ENCODE assay signal across 18 cellular contexts in the genomic region with DNA sequence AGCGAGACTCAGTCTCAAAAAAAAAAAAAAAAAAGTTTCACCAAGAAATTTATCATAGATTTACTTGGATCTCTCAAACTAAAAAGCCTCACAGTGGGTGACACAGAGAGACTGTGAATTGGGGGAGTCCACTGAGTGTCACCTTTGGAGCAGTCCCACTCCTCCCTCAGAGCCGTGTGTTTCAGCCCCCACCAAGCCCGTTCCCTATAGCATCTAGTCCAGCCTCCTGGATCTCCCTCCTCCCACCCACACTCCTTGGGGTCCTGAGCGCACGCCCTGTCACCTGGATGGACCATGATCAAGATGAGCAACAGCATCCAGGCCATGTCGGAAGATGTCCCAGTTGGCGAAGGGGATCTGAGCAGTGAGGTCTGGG. TPM values are rescaled to one million over a fixed set of nuclear protein-coding genes. Genes with fewer than 3 reads are reported as not detected.
DNase-seq lines count a peak whose midpoint lies in the region; ATAC-seq, FAIRE-seq and TF ChIP-seq lines count a peak whose summit lies in the region.
"Had no signal": no experiment of that assay in that cellular context is flagged by ENCODE, and none has a peak within 500 bp of the region (broad histone marks: within the 10 kb centered on the region; RNA-seq: fewer than 3 reads in every experiment).

No MANE protein-coding gene starts in this region.

- TF ChIP-seq POLR2A in GM12892 (IDR thresholded peaks at IDR 0.05; ENCODE audit: low read depth, low read length) = no peak
- TF ChIP-seq POLR2A in erythroblast (IDR thresholded peaks at IDR 0.05; ENCODE audit: low read length) = no peak

- H3K4me1 ChIP-seq in mesenchymal stem cell (ENCODE audit: control insufficient read depth, insufficient read depth, low read depth, low read length) = no peaks in the 10 kb centered on the region
- no peaks in the 10 kb centered on the region for H3K4me1 ChIP-seq in small intestine (ENCODE audit: control insufficient read depth in 2 of 2, insufficient read depth in 1 of 2, low read depth in 1 of 2, low read length in 1 of 2)
- no peaks in the 10 kb centered on the region for H3K4me1 ChIP-seq in tibial artery
- H3K4me1 ChIP-seq: ascending aorta had no signal

- POLR2A ChIA-PET in activated CD8-positive, alpha-beta T cell treated with anti-CD3 and anti-CD28 coated beads for 36 hours (lab: Charles Lee) = interaction anchor here (0.8 to 34.3 kb wide), 6 partner anchors 22 to 68 kb away, joined by 3 to 1181 read pairs (median 4); a partner anchor contains a TSS

- no peak for TF ChIP-seq CTCF in CD14-positive monocyte (IDR thresholded peaks at IDR 0.05)
- no peak for TF ChIP-seq CTCF in activated CD8-positive, alpha-beta T cell treated with anti-CD3 and anti-CD28 coated beads for 36 hours (IDR thresholded peaks at IDR 0.05)
- TF ChIP-seq CTCF in tibial artery (IDR thresholded peaks at IDR 0.05) = no peak

- no peak overlapping the region for H3K14ac ChIP-seq in mesenchymal stem cell (ENCODE audit: low read length in 2 of 2)

- no peak overlapping the region for H3K18ac ChIP-seq in mesenchymal stem cell (ENCODE audit: low read depth in 1 of 2, low read length in 2 of 2)

- H3K36me3 ChIP-seq in mesenchymal stem cell (ENCODE audit: control insufficient read depth in 1 of 2, insufficient read depth in 2 of 2, low read depth in 1 of 2, low read length in 2 of 2) (no peaks in the 10 kb centered on the region), small intestine (ENCODE audit: control insufficient read depth in 2 of 2, insufficient read depth in 2 of 2, low read length in 2 of 2) (no peaks in the 10 kb centered on the region), tibial artery (no peaks in the 10 kb centered on the region)
- H3K36me3 ChIP-seq: ascending aorta, BE2C had no signal

- H3K4ac ChIP-seq in mesenchymal stem cell (ENCODE audit: low read depth in 1 of 2, low read length in 2 of 2) = no peak overlapping the region

- no peak overlapping the region for H4K91ac ChIP-seq in mesenchymal stem cell (ENCODE audit: low read length)

- H2BK5ac ChIP-seq in mesenchymal stem cell (ENCODE audit: low read depth, low read length, poor library complexity, severe bottlenecking) = no peak overlapping the region

- intact Hi-C loops in CD14-positive monocyte (cut with micrococcal nuclease) = no loop called here
- intact Hi-C loops in activated CD8-positive, alpha-beta T cell treated with anti-CD3 and anti-CD28 coated beads for 36 hours (cut with micrococcal nuclease) = no loop called here
- intact Hi-C loops in tibial artery (cut with DNase I; ENCODE audit: low total_unique reads) = no loop called here

- no peak overlapping the region for H3K23ac ChIP-seq in mesenchymal stem cell (ENCODE audit: low read length in 2 of 2)

- peak overlapping the region; percentile 56 for H2AFZ ChIP-seq in mesenchymal stem cell (ENCODE audit: low read depth, low read length)

- H3K36me3 Mint-ChIP-seq in CD14-positive monocyte = peaks cover 30 to 32% of the 10 kb centered on the region in 2 donors
- H3K36me3 Mint-ChIP-seq in activated CD8-positive, alpha-beta T cell treated with anti-CD3 and anti-CD28 coated beads for 36 hours (ENCODE audit: low read depth) = peaks cover 13% of the 10 kb centered on the region

- CTCF ChIA-PET in activated CD8-positive, alpha-beta T cell treated with anti-CD3 and anti-CD28 coated beads for 36 hours (lab: Charles Lee) = interaction anchor here (1.3 to 38.9 kb wide), 3 partner anchors 21 to 147 kb away, joined by 3 to 2542 read pairs (median 132); a partner anchor contains a TSS

- no peak overlapping the region for H2BK120ac ChIP-seq in mesenchymal stem cell (ENCODE audit: low read depth, low read length)

- H3K27me3 ChIP-seq in mesenchymal stem cell (ENCODE audit: control insufficient read depth in 1 of 2, insufficient read depth in 1 of 2, low read length in 2 of 2) (peaks cover 0 to 7% of the 10 kb centered on the region in 2 experiments), small intestine (ENCODE audit: control insufficient read depth in 2 of 2, insufficient read depth in 2 of 2, low read length in 2 of 2) (no peaks in the 10 kb centered on the region), tibial artery (peaks cover 0 to 12% of the 10 kb centered on the region in 2 donors)
- H3K27me3 ChIP-seq: ascending aorta, BE2C had no signal

- H3K4me3 Mint-ChIP-seq in CD14-positive monocyte = peak overlapping the region in 1 of 2 donors; percentile 31
- peak overlapping the region; percentile 76 for H3K4me3 Mint-ChIP-seq in activated CD8-positive, alpha-beta T cell treated with anti-CD3 and anti-CD28 coated beads for 36 hours

- no peak overlapping the region for H2BK12ac ChIP-seq in mesenchymal stem cell (ENCODE audit: low read length in 2 of 2)

- H2BK15ac ChIP-seq in mesenchymal stem cell (ENCODE audit: low read depth, poor library complexity, severe bottlenecking) = no peak overlapping the region

- peak overlapping the region in 5 of 7 donors; percentile 50 to 76 (median 63) for H3K27ac Mint-ChIP-seq in CD14-positive monocyte
- peak overlapping the region; percentile 88 for H3K27ac Mint-ChIP-seq in activated CD8-positive, alpha-beta T cell treated with anti-CD3 and anti-CD28 coated beads for 36 hours

- peak; percentile 19 for ATAC-seq in activated CD8-positive, alpha-beta T cell treated with anti-CD3 and anti-CD28 coated beads for 36 hours

- H3K9me3 Mint-ChIP-seq in CD14-positive monocyte = peaks cover 0 to 3% (median 0%) of the 10 kb centered on the region in 7 donors
- H3K9me3 Mint-ChIP-seq in activated CD8-positive, alpha-beta T cell treated with anti-CD3 and anti-CD28 coated beads for 36 hours = no peaks in the 10 kb centered on the region

- H3K9me3 ChIP-seq in mesenchymal stem cell (ENCODE audit: control insufficient read depth, low read length) = no peaks in the 10 kb centered on the region
- H3K9me3 ChIP-seq in small intestine (ENCODE audit: control insufficient read depth, low read depth) = no peaks in the 10 kb centered on the region
- H3K9me3 ChIP-seq in tibial artery = no peaks in the 10 kb centered on the region
- H3K9me3 ChIP-seq: ascending aorta, BE2C, SK-N-SH had no signal

- H3K27ac ChIP-seq in mesenchymal stem cell (ENCODE audit: low read length, poor library complexity, severe bottlenecking) (no peak overlapping the region), small intestine (ENCODE audit: low read depth in 1 of 2, low read length in 1 of 2) (no peak overlapping the region), tibial artery (no peak overlapping the region)
- H3K27ac ChIP-seq: ascending aorta, epithelial cell of prostate had no signal

- no peaks in the 10 kb centered on the region for H3K79me1 ChIP-seq in mesenchymal stem cell (replicated peaks; ENCODE audit: low read length, poor library complexity, severe bottlenecking)

- H3K27me3 Mint-ChIP-seq in CD14-positive monocyte (ENCODE audit: low read depth in 3 of 3) = peaks cover 0 to 5% (median 2%) of the 10 kb centered on the region in 3 donors
- no peaks in the 10 kb centered on the region for H3K27me3 Mint-ChIP-seq in activated CD8-positive, alpha-beta T cell treated with anti-CD3 and anti-CD28 coated beads for 36 hours

- no peak overlapping the region for H3K4me3 ChIP-seq in mesenchymal stem cell (ENCODE audit: insufficient read depth in 1 of 2, low read depth in 1 of 2, low read length in 2 of 2)
- H3K4me3 ChIP-seq in small intestine (ENCODE audit: low read depth in 1 of 2, low read length in 2 of 2) = no peak overlapping the region
- H3K4me3 ChIP-seq in tibial artery = no peak overlapping the region
- H3K4me3 ChIP-seq: ascending aorta had no signal

- peaks cover 53% of the 10 kb centered on the region for H3K4me1 Mint-ChIP-seq in CD14-positive monocyte
- H3K4me1 Mint-ChIP-seq in activated CD8-positive, alpha-beta T cell treated with anti-CD3 and anti-CD28 coated beads for 36 hours (ENCODE audit: low read depth) = peaks cover 59% of the 10 kb centered on the region

- WGBS in mesenchymal stem cell = 100% methylated on average over 5 of the region's 7 CpGs
- 85 to 95% (median 94%) methylated on average over 7 of the region's 7 CpGs for WGBS in small intestine, 3 donors

- H3K4me2 ChIP-seq in mesenchymal stem cell (ENCODE audit: low read length, poor library complexity, severe bottlenecking) = no peak overlapping the region
- H3K4me2 ChIP-seq: SK-N-SH had no signal

- no peak overlapping the region for H3K9ac ChIP-seq in mesenchymal stem cell (ENCODE audit: low read length)
- H3K9ac ChIP-seq: SK-N-SH had no signal

- H4K8ac ChIP-seq in mesenchymal stem cell (ENCODE audit: low read length) = no peak overlapping the region

- DNase-seq in CD14-positive monocyte (ENCODE audit: low spot score) = no peak
- no peak for DNase-seq in GM12892 (ENCODE audit: insufficient read length)
- DNase-seq in activated CD8-positive, alpha-beta T cell treated with anti-CD3 and anti-CD28 coated beads for 36 hours = no peak
- DNase-seq in mesenchymal stem cell = no peak
- DNase-seq in small intestine = no peak
- DNase-seq in NCI-H1930 (lab: John Stamatoyannopoulos, UW) = no peak
- no peak for DNase-seq in erythroblast (lab: John Stamatoyannopoulos, UW)
- DNase-seq in tibial artery = no peak
- DNase-seq: BE2C, HCEC 1CT, NCI-H1105 treated with DMSO at 0.1 percent for 48 hours, NCI-H446 treated with DMSO at 0.1 percent for 48 hours, SK-N-SH had no signal

- H2AK5ac ChIP-seq in mesenchymal stem cell (ENCODE audit: low read length, severe bottlenecking) = no peak overlapping the region

- FAIRE-seq in GM12892 (lab: Jason Lieb, UNC) (peak; percentile 79), small intestine (lab: Jason Lieb, UNC) (no peak)
- FAIRE-seq: colon had no signal

RNA-seq across cellular contexts. Expression of a gene that starts 0.4 kb away (rescaled TPM):
- polyA plus RNA-seq in CD14-positive monocyte = 1 to 10 TPM in 1 of 2 donors, under 1 TPM in 1; 0.54 to 1.2 TPM
- polyA plus RNA-seq in GM12892 (2012; ENCODE audit: missing spikeins) = 14.7 TPM
- total RNA-seq in activated CD8-positive, alpha-beta T cell treated with anti-CD3 and anti-CD28 coated beads for 36 hours = 10 to 100 TPM; 60.1 to 60.3 TPM
- not detected for polyA plus RNA-seq in mesenchymal stem cell (2013, experiment 1 of 2)
- polyA plus RNA-seq in mesenchymal stem cell (2013, experiment 2 of 2) = not detected
- polyA plus RNA-seq in small intestine = under 1 TPM in 1 of 3 donors, not detected in 2; 0.33 TPM
- total RNA-seq: ascending aorta, glomerular endothelial cell, osteocyte had no signal
- polyA plus RNA-seq: SK-N-SH had no signal

RNA-seq across cellular contexts. Expression of a gene that starts 6.3 kb away (rescaled TPM):
- polyA plus RNA-seq in CD14-positive monocyte (1,000 to 10,000 TPM; 1,103 to 1,202 TPM), small intestine (10 to 100 TPM in 1 of 3 donors, 1 to 10 TPM in 2; 3.1 to 37.0 (median 8.3) TPM)
- polyA plus RNA-seq in GM12892 (2012; ENCODE audit: missing spikeins) = 20.2 TPM
- 10 to 100 TPM; 40.4 to 43.6 TPM for total RNA-seq in activated CD8-positive, alpha-beta T cell treated with anti-CD3 and anti-CD28 coated beads for 36 hours
- polyA plus RNA-seq in mesenchymal stem cell (2013, experiment 1 of 2) = 0.30 TPM
- polyA plus RNA-seq in mesenchymal stem cell (2013, experiment 2 of 2) = not detected
- total RNA-seq: osteocyte had no signal
- polyA plus RNA-seq: SK-N-SH had no signal

RNA-seq across cellular contexts. Expression of a gene that starts 10.2 kb away (rescaled TPM):
- polyA plus RNA-seq in CD14-positive monocyte (10 to 100 TPM; 21.6 to 25.5 TPM), small intestine (1 to 10 TPM; 4.0 to 9.5 (median 6.5) TPM)
- 31.3 TPM for polyA plus RNA-seq in GM12892 (2012; ENCODE audit: missing spikeins)
- 100 to 1,000 TPM; 368 to 375 TPM for total RNA-seq in activated CD8-positive, alpha-beta T cell treated with anti-CD3 and anti-CD28 coated beads for 36 hours
- polyA plus RNA-seq in mesenchymal stem cell (2013, experiment 1 of 2) = 0.35 TPM
- polyA plus RNA-seq in mesenchymal stem cell (2013, experiment 2 of 2) = 0.05 TPM
- total RNA-seq: ascending aorta, osteocyte had no signal

RNA-seq across cellular contexts. Expression of a gene that starts 17.0 kb away (rescaled TPM):
- polyA plus RNA-seq in CD14-positive monocyte = 10 to 100 TPM in 1 of 2 donors, 1 to 10 TPM in 1; 9.6 to 13.7 TPM
- 56.7 TPM for polyA plus RNA-seq in GM12892 (2012; ENCODE audit: missing spikeins)
- total RNA-seq in activated CD8-positive, alpha-beta T cell treated with anti-CD3 and anti-CD28 coated beads for 36 hours = 10 to 100 TPM; 89.2 to 92.5 TPM
- polyA plus RNA-seq in mesenchymal stem cell (2013, experiment 1 of 2) = not detected
- polyA plus RNA-seq in mesenchymal stem cell (2013, experiment 2 of 2) = 0.03 TPM
- under 1 TPM in 2 of 3 donors, not detected in 1; 0.18 to 0.45 TPM for polyA plus RNA-seq in small intestine
- total RNA-seq: osteocyte had no signal
- polyA plus RNA-seq: SK-N-SH had no signal

RNA-seq across cellular contexts. Expression of a gene that starts 20.3 kb away (rescaled TPM):
- polyA plus RNA-seq in CD14-positive monocyte (under 1 TPM in 1 of 2 donors, not detected in 1; 0.26 TPM), small intestine (under 1 TPM in 1 of 3 donors, not detected in 2; 0.24 TPM)
- 139 TPM for polyA plus RNA-seq in GM12892 (2012; ENCODE audit: missing spikeins)
- total RNA-seq in activated CD8-positive, alpha-beta T cell treated with anti-CD3 and anti-CD28 coated beads for 36 hours = 100 to 1,000 TPM; 713 to 724 TPM
- 0.06 TPM for polyA plus RNA-seq in mesenchymal stem cell (2013, experiment 1 of 2)
- polyA plus RNA-seq in mesenchymal stem cell (2013, experiment 2 of 2) = not detected
- total RNA-seq: ascending aorta, osteocyte had no signal
- polyA plus RNA-seq: SK-N-SH had no signal

Comparison
In these comparisons a context has a peak if more than half of its experiments do, and no peak if none do; other contexts are left out.
1. RNA of a gene that starts 6.3 kb away (polyA plus RNA-seq): 1,103 to 1,202 TPM in CD14-positive monocyte; 3.1 to 37.0 TPM in small intestine; every median in the first group is over 10 times any median in the second.